15 cellular contexts compared by ENCODE assay signal in genomic region chr13:38577048-38577447, GRCh38.
DNase-seq lines count a peak whose midpoint lies in the region; TF ChIP-seq lines count a peak whose summit lies in the region.
"Had no signal": no experiment of that assay in that cellular context is flagged by ENCODE, and none has a peak within 500 bp of the region (broad histone marks: within the 10 kb centered on the region; RNA-seq: fewer than 3 reads in every experiment).

No MANE protein-coding gene starts in this region.

- no peak overlapping the region for H2BK5ac ChIP-seq in trophoblast cell (ENCODE audit: low read depth, low read length, poor library complexity)

- H3K4me1 Mint-ChIP-seq in HFFc6 (ENCODE audit: low read depth), result no peaks in the 10 kb centered on the region
- H3K4me1 Mint-ChIP-seq: B cell; stimulated activated naive CD8-positive, alpha-beta T cell treated with anti-CD3 and anti-CD28 coated beads, Interleukin-15, amount 100 ng/mL, for 72 hours had no signal

- H3K4me2 ChIP-seq in trophoblast cell (ENCODE audit: low read length), result no peak overlapping the region

- no peak for TF ChIP-seq RAD21 in liver (IDR thresholded peaks at IDR 0.05)

- H3K9me3 Mint-ChIP-seq in HFFc6, result no peaks in the 10 kb centered on the region
- H3K9me3 Mint-ChIP-seq: activated naive CD4-positive, alpha-beta T cell treated with anti-CD3 and anti-CD28 coated beads for 36 hours; stimulated activated naive CD8-positive, alpha-beta T cell treated with anti-CD3 and anti-CD28 coated beads, Interleukin-15, amount 100 ng/mL, for 72 hours had no signal

- H3K18ac ChIP-seq in trophoblast cell (ENCODE audit: low read length), result no peak overlapping the region

- no peaks in the 10 kb centered on the region for H3K79me1 ChIP-seq in trophoblast cell (ENCODE audit: low read length)

- H3K27me3 Mint-ChIP-seq in HFFc6 (ENCODE audit: insufficient read depth), result peaks cover 4% of the 10 kb centered on the region; the same call in 1 of the 2 replicates
- H3K27me3 Mint-ChIP-seq: B cell had no signal

- no peaks in the 10 kb centered on the region for H3K36me3 Mint-ChIP-seq in HFFc6 (ENCODE audit: low read depth)

- H3K9me3 ChIP-seq in liver (ENCODE audit: control insufficient read depth in 4 of 4, low read length in 3 of 4), result peaks cover 0 to 2% (median 0%) of the 10 kb centered on the region in 4 donors
- H3K9me3 ChIP-seq in trophoblast cell (ENCODE audit: insufficient read depth, low read depth, low read length), result no peaks in the 10 kb centered on the region
- H3K9me3 ChIP-seq: body of pancreas, gastrocnemius medialis, ovary, spleen had no signal

- DNase-seq in COLO829 (ENCODE audit: low spot score), result peak; percentile 64
- peak; percentile 13 for DNase-seq in HT-29 (ENCODE audit: low spot score)
- DNase-seq in choroid plexus epithelial cell (ENCODE audit: low read depth), result peak; percentile 29
- no peak for DNase-seq in HFFc6
- DNase-seq in trophoblast cell, result no peak
- no peak for DNase-seq in activated CD8-positive, alpha-beta memory T cell treated with anti-CD3 and anti-CD28 coated beads for 24 hours
- no peak for DNase-seq in NOMO-1 treated with dmso at 0.1 percent for 144 hours (lab: John Stamatoyannopoulos, UW; ENCODE audit: unreplicated experiment)
- DNase-seq: activated naive CD4-positive, alpha-beta T cell treated with anti-CD3 and anti-CD28 coated beads for 36 hours; gastrocnemius medialis; ovary; spleen; stimulated activated naive CD8-positive, alpha-beta T cell treated with anti-CD3 and anti-CD28 coated beads, Interleukin-15, amount 100 ng/mL, for 72 hours had no signal

- no peak overlapping the region for H3K4ac ChIP-seq in trophoblast cell (ENCODE audit: low read depth, low read length)

- no peak for TF ChIP-seq CTCF in choroid plexus epithelial cell (conservative IDR thresholded peaks at IDR 0.05; ENCODE audit: low read depth, low read length)
- no peak for TF ChIP-seq CTCF in liver (IDR thresholded peaks at IDR 0.05; ENCODE audit: low read depth, low read length, missing input control)
- TF ChIP-seq CTCF in HFFc6 (IDR thresholded peaks at IDR 0.05), result no peak

- no peak overlapping the region for H2BK120ac ChIP-seq in trophoblast cell (ENCODE audit: insufficient read depth, low read length, poor library complexity)

- no peak overlapping the region for H3K4me3 Mint-ChIP-seq in HFFc6
- H3K4me3 Mint-ChIP-seq: activated naive CD4-positive, alpha-beta T cell treated with anti-CD3 and anti-CD28 coated beads for 36 hours; B cell; stimulated activated naive CD8-positive, alpha-beta T cell treated with anti-CD3 and anti-CD28 coated beads, Interleukin-15, amount 100 ng/mL, for 72 hours had no signal

- no peak overlapping the region for H3K14ac ChIP-seq in trophoblast cell (ENCODE audit: low read length)

- 59% methylated on average over 3 of the region's 3 CpGs for WGBS in liver
- WGBS in trophoblast cell (ENCODE audit: extremely low coverage, insufficient coverage, insufficient read length), result no CpG with 5 or more reads among the region's 3 CpGs

- H3K4me1 ChIP-seq in liver (ENCODE audit: control insufficient read depth in 4 of 4, insufficient read depth in 4 of 4, low read length in 3 of 4), result no peaks in the 10 kb centered on the region
- H3K4me1 ChIP-seq in trophoblast cell (ENCODE audit: control insufficient read depth in 1 of 2, insufficient read depth in 2 of 2, low read length in 2 of 2), result no peaks in the 10 kb centered on the region
- H3K4me1 ChIP-seq: body of pancreas, gastrocnemius medialis, spleen had no signal

- no peak overlapping the region for H3K23ac ChIP-seq in trophoblast cell (ENCODE audit: low read length)

- H3K79me2 ChIP-seq in trophoblast cell (ENCODE audit: control insufficient read depth, insufficient read depth, low read length, poor library complexity), result no peaks in the 10 kb centered on the region

- no peak overlapping the region for H3K27ac ChIP-seq in liver (ENCODE audit: low read depth in 1 of 2, low read length in 2 of 2)
- no peak overlapping the region for H3K27ac ChIP-seq in trophoblast cell (ENCODE audit: low read depth, low read length)
- H3K27ac ChIP-seq: body of pancreas, gastrocnemius medialis, ovary, spleen had no signal

- H2AFZ ChIP-seq in trophoblast cell (ENCODE audit: insufficient read depth, low read length, poor library complexity), result no peak overlapping the region

- no peak overlapping the region for H2BK12ac ChIP-seq in trophoblast cell (ENCODE audit: low read length)

- no peak overlapping the region for H4K8ac ChIP-seq in trophoblast cell (ENCODE audit: low read depth, low read length)

- H3K27ac Mint-ChIP-seq in HFFc6, result no peak overlapping the region
- H3K27ac Mint-ChIP-seq: activated naive CD4-positive, alpha-beta T cell treated with anti-CD3 and anti-CD28 coated beads for 36 hours; B cell; stimulated activated naive CD8-positive, alpha-beta T cell treated with anti-CD3 and anti-CD28 coated beads, Interleukin-15, amount 100 ng/mL, for 72 hours had no signal

- H4K91ac ChIP-seq in trophoblast cell (ENCODE audit: low read depth, low read length), result no peak overlapping the region

- no peak overlapping the region for H3K4me3 ChIP-seq in choroid plexus epithelial cell (ENCODE audit: low read depth, low read length)
- no peak overlapping the region for H3K4me3 ChIP-seq in liver (ENCODE audit: low read depth in 1 of 3, low read length in 3 of 3)
- H3K4me3 ChIP-seq in trophoblast cell (ENCODE audit: low read depth, low read length), result no peak overlapping the region
- H3K4me3 ChIP-seq: body of pancreas, gastrocnemius medialis, ovary, spleen had no signal

- H3K36me3 ChIP-seq in liver (ENCODE audit: control insufficient read depth in 4 of 4, insufficient read depth in 3 of 4, low read depth in 1 of 4, low read length in 3 of 4) (no peaks in the 10 kb centered on the region), trophoblast cell (ENCODE audit: control insufficient read depth in 1 of 2, insufficient read depth in 2 of 2, low read length in 2 of 2) (no peaks in the 10 kb centered on the region)
- H3K36me3 ChIP-seq: gastrocnemius medialis, ovary, spleen had no signal

- H3K9ac ChIP-seq in liver (ENCODE audit: low read depth in 1 of 2, low read length in 2 of 2) (no peak overlapping the region), trophoblast cell (ENCODE audit: low read length) (no peak overlapping the region)

- peaks cover 0 to 3% (median 0%) of the 10 kb centered on the region in 4 donors for H3K27me3 ChIP-seq in liver (ENCODE audit: control insufficient read depth in 4 of 4, insufficient read depth in 4 of 4, low read length in 3 of 4)
- no peaks in the 10 kb centered on the region for H3K27me3 ChIP-seq in trophoblast cell (ENCODE audit: insufficient read depth, low read length)
- H3K27me3 ChIP-seq: body of pancreas, gastrocnemius medialis, ovary, spleen had no signal

- no peak overlapping the region for H2AK5ac ChIP-seq in trophoblast cell (ENCODE audit: low read length)

- no peak overlapping the region for H4K12ac ChIP-seq in trophoblast cell (ENCODE audit: low read depth, low read length)

TF ChIP-seq in liver, 16 proteins besides CTCF, POLR2A, EP300 and RAD21:
- no peak for TF ChIP-seq SP1 (IDR thresholded peaks at IDR 0.05)
- peak; percentile 22 for TF ChIP-seq REST (IDR thresholded peaks at IDR 0.05)
- no peak for TF ChIP-seq MAX (IDR thresholded peaks at IDR 0.05)
- no peak for TF ChIP-seq JUND (IDR thresholded peaks at IDR 0.05)
- TF ChIP-seq EGR1 (IDR thresholded peaks at IDR 0.05; ENCODE audit: low read depth in 2 of 2), result no peak
- no peak for TF ChIP-seq GABPA (IDR thresholded peaks at IDR 0.05 in 1 of 2, conservative IDR thresholded peaks at IDR 0.05 in 1 of 2)
- TF ChIP-seq YY1 (IDR thresholded peaks at IDR 0.05), result no peak
- TF ChIP-seq FOXA1 (IDR thresholded peaks at IDR 0.05), result no peak

Comparison
In these comparisons a context has a peak if more than half of its experiments do, and no peak if none do; other contexts are left out.
1. DNase-seq: peak in COLO829 (single experiment), HT-29 (single experiment) and choroid plexus epithelial cell (single experiment); none in HFFc6 (single experiment), trophoblast cell (0 of 2), activated CD8-positive, alpha-beta memory T cell treated with anti-CD3 and anti-CD28 coated beads for 24 hours (single experiment) and NOMO-1 treated with dmso at 0.1 percent for 144 hours (single experiment).